Comparison of ENCODE assay signal across 33 cellular contexts in the genomic region with DNA sequence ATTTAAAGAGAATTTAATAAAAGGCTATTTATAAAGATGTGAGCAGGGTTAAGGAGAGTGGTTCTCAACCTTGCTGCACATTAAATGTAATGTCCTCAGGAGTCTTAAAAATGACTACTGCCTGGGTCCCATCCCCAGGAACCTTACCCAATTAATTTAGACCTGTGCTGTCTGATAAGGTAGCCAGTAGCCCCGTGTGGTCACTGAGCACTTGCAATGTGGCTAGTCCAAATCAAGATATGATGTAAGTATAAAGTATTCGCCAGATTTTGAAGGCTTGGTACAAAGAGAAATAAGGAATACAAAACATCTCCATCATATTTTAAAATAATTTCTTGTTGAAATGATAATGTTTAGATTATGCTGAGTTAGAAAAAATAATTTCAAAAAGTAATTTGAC.
DNase-seq lines count a peak whose midpoint lies in the region; ATAC-seq and TF ChIP-seq lines count a peak whose summit lies in the region.
"Had no signal": no experiment of that assay in that cellular context is flagged by ENCODE, and none has a peak within 500 bp of the region (broad histone marks: within the 10 kb centered on the region; RNA-seq: fewer than 3 reads in every experiment).

No MANE protein-coding gene starts in this region.

- H3K4me1 ChIP-seq in psoas muscle (peaks cover 10% of the 10 kb centered on the region), skeletal muscle tissue (ENCODE audit: control insufficient read depth in 3 of 3, insufficient read depth in 3 of 3, low read length in 3 of 3) (peaks cover 26 to 29% (median 28%) of the 10 kb centered on the region in 3 donors), thyroid gland (peaks cover 32 to 40% of the 10 kb centered on the region in 2 donors), lower lobe of right lung (no peaks in the 10 kb centered on the region), right atrium auricular region (no peaks in the 10 kb centered on the region)
- H3K4me1 ChIP-seq: A549; BE2C; BLaER1; BLaER1 treated with 17β-estradiol and CSF1 and Interleukin-3, amounts not matched to agents 10 nM and 100 nM; Caco-2 had no signal

- no peak overlapping the region for H3K9ac ChIP-seq in skeletal muscle tissue (ENCODE audit: low read depth in 1 of 3, low read length in 3 of 3)
- H3K9ac ChIP-seq: BLaER1; BLaER1 treated with 17β-estradiol and CSF1 and Interleukin-3, amounts not matched to agents 10 nM and 100 nM had no signal

- no peak overlapping the region for H3K4me3 ChIP-seq in psoas muscle
- H3K4me3 ChIP-seq in skeletal muscle tissue (ENCODE audit: low read length in 3 of 3): no peak overlapping the region
- no peak overlapping the region for H3K4me3 ChIP-seq in thyroid gland (replicated peaks in 1 of 3)
- no peak overlapping the region for H3K4me3 ChIP-seq in lower lobe of right lung
- no peak overlapping the region for H3K4me3 ChIP-seq in right atrium auricular region
- H3K4me3 ChIP-seq: A549; BLaER1; BLaER1 treated with 17β-estradiol and CSF1 and Interleukin-3, amounts not matched to agents 10 nM and 100 nM had no signal

- H3K27ac ChIP-seq in psoas muscle (peak overlapping the region; percentile 18), skeletal muscle tissue (ENCODE audit: low read depth, low read length) (peak overlapping the region; percentile 73), thyroid gland (peak overlapping the region; percentile 20 to 70 (median 20)), lower lobe of right lung (no peak overlapping the region), right atrium auricular region (no peak overlapping the region)
- H3K27ac ChIP-seq: 22Rv1; A549; BLaER1; BLaER1 treated with 17β-estradiol and CSF1 and Interleukin-3, amounts not matched to agents 10 nM and 100 nM; C4-2B had no signal

- H3K36me3 ChIP-seq in psoas muscle (ENCODE audit: insufficient read depth in 1 of 2, low read depth in 1 of 2): no peaks in the 10 kb centered on the region
- H3K36me3 ChIP-seq in skeletal muscle tissue (ENCODE audit: control insufficient read depth in 3 of 3, insufficient read depth in 3 of 3, low read length in 3 of 3): no peaks in the 10 kb centered on the region
- no peaks in the 10 kb centered on the region for H3K36me3 ChIP-seq in thyroid gland
- no peaks in the 10 kb centered on the region for H3K36me3 ChIP-seq in lower lobe of right lung
- H3K36me3 ChIP-seq in right atrium auricular region: no peaks in the 10 kb centered on the region
- H3K36me3 ChIP-seq: BE2C; BLaER1; BLaER1 treated with 17β-estradiol and CSF1 and Interleukin-3, amounts not matched to agents 10 nM and 100 nM had no signal

- no peak for TF ChIP-seq POLR2A in thyroid gland (IDR thresholded peaks at IDR 0.05)

- 42 to 57% (median 47%) methylated on average over 2 of the region's 2 CpGs for WGBS in psoas muscle, 3 donors
- whole genome bisulfite sequencing in thyroid gland, 2 donors: 88 to 95% methylated on average over 2 of the region's 2 CpGs

- intact Hi-C loops in psoas muscle (cut with DNase I): no loop called here
- intact Hi-C loops in thyroid gland (cut with DNase I): no loop called here
- intact Hi-C loops in lower lobe of right lung (cut with DNase I): no loop called here

- no peaks in the 10 kb centered on the region for H3K9me3 ChIP-seq in psoas muscle
- no peaks in the 10 kb centered on the region for H3K9me3 ChIP-seq in skeletal muscle tissue (ENCODE audit: control insufficient read depth in 3 of 3, low read length in 3 of 3)
- H3K9me3 ChIP-seq in thyroid gland: no peaks in the 10 kb centered on the region
- H3K9me3 ChIP-seq in lower lobe of right lung: no peaks in the 10 kb centered on the region
- H3K9me3 ChIP-seq in right atrium auricular region: no peaks in the 10 kb centered on the region
- H3K9me3 ChIP-seq: A549; BE2C; BLaER1; BLaER1 treated with 17β-estradiol and CSF1 and Interleukin-3, amounts not matched to agents 10 nM and 100 nM; Caco-2 had no signal

- no peak for TF ChIP-seq CTCF in psoas muscle (IDR thresholded peaks at IDR 0.05)
- TF ChIP-seq CTCF in thyroid gland (IDR thresholded peaks at IDR 0.05): no peak
- no peak for TF ChIP-seq CTCF in lower lobe of right lung (IDR thresholded peaks at IDR 0.05)
- TF ChIP-seq CTCF in right atrium auricular region (IDR thresholded peaks at IDR 0.05): no peak

- ATAC-seq in psoas muscle: peak in 3 of 4 donors; percentile 33 to 62 (median 60)
- ATAC-seq in lower lobe of right lung: no peak
- ATAC-seq: A549; CD8-positive, alpha-beta T cell had no signal

- DNase-seq in OCI-M1 (lab: John Stamatoyannopoulos, UW): peak; percentile 1
- no peak for DNase-seq in psoas muscle
- no peak for DNase-seq in thyroid gland
- DNase-seq in kidney glomerular epithelial cell (lab: John Stamatoyannopoulos, UW): no peak
- no peak for DNase-seq in lower lobe of right lung
- DNase-seq in right atrium auricular region (ENCODE audit: low spot score): no peak
- no peak for DNase-seq in NOMO-1 (lab: John Stamatoyannopoulos, UW; ENCODE audit: unreplicated experiment in 2 of 2)
- DNase-seq: 8988T; ACHN; AML-193; BE2C; C1 segment of cervical spinal cord; Caco-2; Calu3; CD4-positive, alpha-beta memory T cell; CD4-positive, alpha-beta T cell; CD4-positive, CD25-positive, alpha-beta regulatory T cell; CD8-positive, alpha-beta memory T cell; CD8-positive, alpha-beta T cell; COR-L47; DMS 273 treated with DMSO at 0.1 percent for 48 hours; DMS153; DMS53; DMS79; DMS79 treated with DMSO at 0.1 percent for 48 hours; DND-41; EL had no signal

- H3K27me3 ChIP-seq in psoas muscle (ENCODE audit: insufficient read depth in 3 of 3, low read length in 2 of 3) (no peaks in the 10 kb centered on the region), skeletal muscle tissue (ENCODE audit: control insufficient read depth in 3 of 3, insufficient read depth in 3 of 3, low read length in 3 of 3) (no peaks in the 10 kb centered on the region), thyroid gland (no peaks in the 10 kb centered on the region), lower lobe of right lung (ENCODE audit: low read depth) (no peaks in the 10 kb centered on the region), right atrium auricular region (no peaks in the 10 kb centered on the region)
- H3K27me3 ChIP-seq: BE2C; BLaER1; BLaER1 treated with 17β-estradiol and CSF1 and Interleukin-3, amounts not matched to agents 10 nM and 100 nM had no signal

Comparison
In these comparisons a context has a peak if more than half of its experiments do, and no peak if none do; other contexts are left out.
1. ATAC-seq: peak in psoas muscle (3 of 4); none in lower lobe of right lung (0 of 2).
2. H3K27ac ChIP-seq: peak in psoas muscle (single experiment), skeletal muscle tissue (single experiment) and thyroid gland (3 of 3); none in lower lobe of right lung (single experiment) and right atrium auricular region (0 of 2).